ENCODE assay signal across 8 cellular contexts in genomic region chr15:90872481-90873184, GRCh38. TPM values are rescaled to one million over a fixed set of nuclear protein-coding genes. Genes with fewer than 3 reads are reported as not detected.
DNase-seq lines count a peak whose midpoint lies in the region; ATAC-seq and TF ChIP-seq lines count a peak whose summit lies in the region.

No MANE protein-coding gene starts in this region.

- peaks cover 32% of the 10 kb centered on the region for H3K36me3 Mint-ChIP-seq in CD4-positive, alpha-beta T cell (ENCODE audit: low read depth)
- peaks cover 60% of the 10 kb centered on the region for H3K36me3 Mint-ChIP-seq in effector memory CD8-positive, alpha-beta T cell (ENCODE audit: insufficient read depth)

- peak overlapping the region; percentile 90 for H3K27ac Mint-ChIP-seq in CD4-positive, alpha-beta T cell
- H3K27ac Mint-ChIP-seq in effector memory CD8-positive, alpha-beta T cell = peak overlapping the region; percentile 83 to 94

- H3K4me3 ChIP-seq in mononuclear cell (ENCODE audit: low read length) (peak overlapping the region; percentile 83), thymus (ENCODE audit: low read length) (peak overlapping the region; percentile 88)

- no peaks in the 10 kb centered on the region for H3K27me3 ChIP-seq in CD4-positive, alpha-beta T cell (ENCODE audit: control insufficient read depth, insufficient read depth, low read length)
- H3K27me3 ChIP-seq in mononuclear cell (ENCODE audit: insufficient read depth, low read length) = no peaks in the 10 kb centered on the region
- H3K27me3 ChIP-seq in thymus (ENCODE audit: control insufficient read depth, insufficient read depth) = no peaks in the 10 kb centered on the region

- H3K4me1 ChIP-seq in mononuclear cell (ENCODE audit: insufficient read depth, low read length) (peaks cover 60% of the 10 kb centered on the region), thymus (ENCODE audit: control insufficient read depth, insufficient read depth, low read length) (peaks cover 25% of the 10 kb centered on the region)

- CTCF ChIA-PET in CD4-positive, alpha-beta T cell (lab: Charles Lee) = interaction anchor here (1.0 kb wide), 1 partner anchor 13 kb away, joined by 3 read pairs; no protein-coding TSS in a partner anchor

- H3K9me3 ChIP-seq in CD4-positive, alpha-beta T cell (ENCODE audit: control insufficient read depth, low read length) = no peaks in the 10 kb centered on the region
- H3K9me3 ChIP-seq in mononuclear cell (ENCODE audit: low read depth, low read length) = no peaks in the 10 kb centered on the region
- H3K9me3 ChIP-seq in thymus (ENCODE audit: control insufficient read depth) = no peaks in the 10 kb centered on the region

- H3K27me3 Mint-ChIP-seq in CD4-positive, alpha-beta T cell = no peaks in the 10 kb centered on the region
- H3K27me3 Mint-ChIP-seq in effector memory CD8-positive, alpha-beta T cell = no peaks in the 10 kb centered on the region

- no peak for TF ChIP-seq CTCF in CD4-positive, alpha-beta T cell (IDR thresholded peaks at IDR 0.05)
- no peak for TF ChIP-seq CTCF in VCaP (conservative IDR thresholded peaks at IDR 0.05)

- peak overlapping the region; percentile 90 for H3K4me3 Mint-ChIP-seq in CD4-positive, alpha-beta T cell
- peak overlapping the region; percentile 85 to 90 for H3K4me3 Mint-ChIP-seq in effector memory CD8-positive, alpha-beta T cell

- 71% methylated on average over 12 of the region's 12 CpGs for WGBS in thymus

- H3K9me3 Mint-ChIP-seq in CD4-positive, alpha-beta T cell = no peaks in the 10 kb centered on the region
- no peaks in the 10 kb centered on the region for H3K9me3 Mint-ChIP-seq in effector memory CD8-positive, alpha-beta T cell

- peak; percentile 35 for ATAC-seq in CD4-positive, alpha-beta T cell (ENCODE audit: poor library complexity)
- peak; percentile 28 for ATAC-seq in HG02610 (IDR thresholded peaks at IDR 0.05; ENCODE audit: unreplicated experiment)
- ATAC-seq in effector memory CD8-positive, alpha-beta T cell (replicated peaks) = peak; percentile 32
- ATAC-seq in GM19023 (IDR thresholded peaks at IDR 0.05; ENCODE audit: unreplicated experiment) = no peak
- no peak for ATAC-seq in HG02642 (IDR thresholded peaks at IDR 0.05; ENCODE audit: poor library complexity, unreplicated experiment)

- H3K4me1 Mint-ChIP-seq in CD4-positive, alpha-beta T cell (ENCODE audit: low read depth) = peaks cover 41% of the 10 kb centered on the region
- peaks cover 33 to 46% of the 10 kb centered on the region in 2 donors for H3K4me1 Mint-ChIP-seq in effector memory CD8-positive, alpha-beta T cell (ENCODE audit: low read depth in 2 of 2)

- intact Hi-C loops in CD4-positive, alpha-beta T cell (cut with DNase I, micrococcal nuclease) = loop anchor here (5.0 to 10.0 kb wide), 4 partner anchors 55 to 158 kb away; partner anchors contain the start of genes BLM (in 1 of the 2) and HDDC3 (in 1 of the 2)

- no peak for DNase-seq in CD4-positive, alpha-beta T cell
- DNase-seq in effector memory CD8-positive, alpha-beta T cell = no peak

- H3K27ac ChIP-seq in CD4-positive, alpha-beta T cell (ENCODE audit: low read depth, low read length) = peak overlapping the region; percentile 13
- H3K27ac ChIP-seq in VCaP (peak overlapping the region; percentile 98), thymus (ENCODE audit: low read depth) (peak overlapping the region; percentile 46)

- POLR2A ChIA-PET in CD4-positive, alpha-beta T cell (lab: Charles Lee) = no interaction called here

- H3K36me3 ChIP-seq in thymus (ENCODE audit: control insufficient read depth, insufficient read depth) = peaks cover 21% of the 10 kb centered on the region

RNA-seq across cellular contexts. Expression of gene FURIN, which starts 4.2 kb away (rescaled TPM):
- total RNA-seq in CD4-positive, alpha-beta T cell = 100 to 1,000 TPM in 1 of 2 experiments, 10 to 100 TPM in 1; 97.4 to 104 TPM
- 66.7 TPM for total RNA-seq in mononuclear cell
- polyA plus RNA-seq in thymus = 36.7 TPM

RNA-seq across cellular contexts. Expression of gene FES, which starts 11.7 kb away (rescaled TPM):
- 1 to 10 TPM; 3.0 to 5.5 TPM for total RNA-seq in CD4-positive, alpha-beta T cell
- total RNA-seq in mononuclear cell = 27.9 TPM
- 19.4 TPM for polyA plus RNA-seq in thymus

RNA-seq across cellular contexts. Expression of gene MAN2A2, which starts 30.5 kb away (rescaled TPM):
- total RNA-seq in CD4-positive, alpha-beta T cell = 100 to 1,000 TPM; 125 to 128 TPM
- 38.8 TPM for total RNA-seq in mononuclear cell
- polyA plus RNA-seq in thymus = 46.5 TPM

RNA-seq across cellular contexts. Expression of gene HDDC3, which starts 59.7 kb away (rescaled TPM):
- 10 to 100 TPM in 1 of 2 experiments, 1 to 10 TPM in 1; 9.9 to 10.8 TPM for total RNA-seq in CD4-positive, alpha-beta T cell
- 5.0 TPM for total RNA-seq in mononuclear cell
- polyA plus RNA-seq in thymus = 25.4 TPM

Comparison
In these comparisons a context has a peak if more than half of its experiments do, and no peak if none do; other contexts are left out.
1. ATAC-seq: peak in CD4-positive, alpha-beta T cell (single experiment), HG02610 (single experiment) and effector memory CD8-positive, alpha-beta T cell (single experiment); none in GM19023 (single experiment) and HG02642 (single experiment).
2. H3K27ac ChIP-seq: peak in every context shown above with its lines; median percentile 98 in VCaP; 46 in thymus; 13 in CD4-positive, alpha-beta T cell.